Comparison of ENCODE assay signal across 1 cellular context in genomic region chr1:42924249-42925131, GRCh38.
TF ChIP-seq lines count a peak whose summit lies in the region.

No MANE protein-coding gene starts in this region.

TF ChIP-seq in HepG2, 621 proteins besides CTCF, POLR2A, EP300 and RAD21 (continued from another document and continues in another):
- TF ChIP-seq, protein P1, sequence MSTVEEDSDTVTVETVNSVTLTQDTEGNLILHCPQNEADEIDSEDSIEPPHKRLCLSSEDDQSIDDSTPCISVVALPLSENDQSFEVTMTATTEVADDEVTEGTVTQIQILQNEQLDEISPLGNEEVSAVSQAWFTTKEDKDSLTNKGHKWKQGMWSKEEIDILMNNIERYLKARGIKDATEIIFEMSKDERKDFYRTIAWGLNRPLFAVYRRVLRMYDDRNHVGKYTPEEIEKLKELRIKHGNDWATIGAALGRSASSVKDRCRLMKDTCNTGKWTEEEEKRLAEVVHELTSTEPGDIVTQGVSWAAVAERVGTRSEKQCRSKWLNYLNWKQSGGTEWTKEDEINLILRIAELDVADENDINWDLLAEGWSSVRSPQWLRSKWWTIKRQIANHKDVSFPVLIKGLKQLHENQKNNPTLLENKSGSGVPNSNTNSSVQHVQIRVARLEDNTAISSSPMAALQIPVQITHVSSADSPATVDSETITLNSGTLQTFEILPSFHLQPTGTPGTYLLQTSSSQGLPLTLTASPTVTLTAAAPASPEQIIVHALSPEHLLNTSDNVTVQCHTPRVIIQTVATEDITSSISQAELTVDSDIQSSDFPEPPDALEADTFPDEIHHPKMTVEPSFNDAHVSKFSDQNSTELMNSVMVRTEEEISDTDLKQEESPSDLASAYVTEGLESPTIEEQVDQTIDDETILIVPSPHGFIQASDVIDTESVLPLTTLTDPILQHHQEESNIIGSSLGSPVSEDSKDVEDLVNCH (CRISPR knock-in tag; IDR thresholded peaks at IDR 0.05), result no peak
- TF ChIP-seq ZNF124 (CRISPR knock-in tag; IDR thresholded peaks at IDR 0.05) (no peak; the same call in none of the 2 replicates), ZNF280B (CRISPR knock-in tag; IDR thresholded peaks at IDR 0.05; ENCODE audit: borderline replicate concordance) (peak; percentile 79; the same call in 1 of the 2 replicates), MZF1 (CRISPR knock-in tag; IDR thresholded peaks at IDR 0.05; ENCODE audit: borderline replicate concordance) (no peak), ZNF572 (CRISPR knock-in tag; IDR thresholded peaks at IDR 0.05) (peak; percentile 74; the same call in 1 of the 2 replicates), ZNF331 (CRISPR knock-in tag; IDR thresholded peaks at IDR 0.05) (peak; percentile 40; the same call in 1 of the 2 replicates), CENPT (CRISPR knock-in tag; IDR thresholded peaks at IDR 0.05; ENCODE audit: low read depth) (no peak), ZNF292 (CRISPR knock-in tag; IDR thresholded peaks at IDR 0.05; ENCODE audit: borderline replicate concordance, low read depth) (0 out of 2 replicates have a peak, but pooled peaks have one; percentile 33), SIX1 (CRISPR knock-in tag; IDR thresholded peaks at IDR 0.05; ENCODE audit: borderline replicate concordance) (no peak), ZSCAN31 (CRISPR knock-in tag; IDR thresholded peaks at IDR 0.05; ENCODE audit: low read depth) (0 out of 2 replicates have a peak, but pooled peaks have one; percentile 73), ZHX1 (CRISPR knock-in tag; IDR thresholded peaks at IDR 0.05; ENCODE audit: low read depth) (no peak), ZFP36L2 (CRISPR knock-in tag; IDR thresholded peaks at IDR 0.05) (no peak), ARHGAP35 (CRISPR knock-in tag; IDR thresholded peaks at IDR 0.05; ENCODE audit: borderline replicate concordance) (peak; percentile 30; the same call in 1 of the 2 replicates), ZNF282 (IDR thresholded peaks at IDR 0.05; ENCODE audit: partially characterized antibody) (no peak), ATF1 (CRISPR knock-in tag; IDR thresholded peaks at IDR 0.05) (no peak), HOXA7 (CRISPR knock-in tag; IDR thresholded peaks at IDR 0.05) (no peak), ZSCAN12 (CRISPR knock-in tag; IDR thresholded peaks at IDR 0.05) (no peak), ATF7-NPFF (CRISPR knock-in tag; IDR thresholded peaks at IDR 0.05; ENCODE audit: low read depth) (peak; percentile 59; the same call in 1 of the 2 replicates), ZNF543 (CRISPR knock-in tag; IDR thresholded peaks at IDR 0.05) (no peak), E2F2 (CRISPR knock-in tag; IDR thresholded peaks at IDR 0.05; ENCODE audit: borderline replicate concordance) (no peak), EEA1 (CRISPR knock-in tag; IDR thresholded peaks at IDR 0.05; ENCODE audit: borderline replicate concordance) (no peak; the same call in 1 of the 2 replicates), MYC (CRISPR knock-in tag; IDR thresholded peaks at IDR 0.05; ENCODE audit: borderline replicate concordance) (peak; percentile 48; the same call in 1 of the 2 replicates), SNAPC2 (CRISPR knock-in tag; IDR thresholded peaks at IDR 0.05) (0 out of 2 replicates have a peak, but pooled peaks have one; percentile 16), HDAC6 (IDR thresholded peaks at IDR 0.05; ENCODE audit: low read depth, low read length) (no peak), NKX3-1 (CRISPR knock-in tag; IDR thresholded peaks at IDR 0.05) (no peak), ERF (CRISPR knock-in tag; IDR thresholded peaks at IDR 0.05) (peak; percentile 28), RFXANK (CRISPR knock-in tag; IDR thresholded peaks at IDR 0.05) (0 out of 2 replicates have a peak, but pooled peaks have one; percentile 45), GTF3A (CRISPR knock-in tag; conservative IDR thresholded peaks at IDR 0.05) (no peak), ZNF263 (CRISPR knock-in tag; IDR thresholded peaks at IDR 0.05) (no peak), ZNF335 (CRISPR knock-in tag; IDR thresholded peaks at IDR 0.05) (peak; percentile 95), LBX2 (CRISPR knock-in tag; IDR thresholded peaks at IDR 0.05; ENCODE audit: borderline replicate concordance) (no peak), RFXAP (CRISPR knock-in tag; IDR thresholded peaks at IDR 0.05; ENCODE audit: borderline replicate concordance) (peak; percentile 81), ARID4A (CRISPR knock-in tag; IDR thresholded peaks at IDR 0.05; ENCODE audit: borderline replicate concordance) (peak; percentile 59; the same call in 1 of the 2 replicates), MEIS1 (CRISPR knock-in tag; IDR thresholded peaks at IDR 0.05; ENCODE audit: borderline replicate concordance) (no peak), ZSCAN30 (CRISPR knock-in tag; IDR thresholded peaks at IDR 0.05) (no peak), ZNF207 (IDR thresholded peaks at IDR 0.05; ENCODE audit: borderline replicate concordance) (no peak), FIP1L1 (IDR thresholded peaks at IDR 0.05; ENCODE audit: borderline replicate concordance, insufficient read depth, low read depth, low read length) (peak; percentile 92; the same call in 1 of the 2 replicates), MXD4 (CRISPR knock-in tag; IDR thresholded peaks at IDR 0.05) (no peak; the same call in 1 of the 2 replicates), ZEB1 (IDR thresholded peaks at IDR 0.05; ENCODE audit: insufficient replicate concordance, low read depth) (no peak), PTBP1 (IDR thresholded peaks at IDR 0.05; ENCODE audit: low read depth, low read length, poor library complexity, severe bottlenecking) (no peak), ZFP41 (CRISPR knock-in tag; IDR thresholded peaks at IDR 0.05; ENCODE audit: borderline replicate concordance) (no peak), ZNF674 (CRISPR knock-in tag; IDR thresholded peaks at IDR 0.05; ENCODE audit: low read depth) (no peak), TBX3 (IDR thresholded peaks at IDR 0.05; ENCODE audit: borderline replicate concordance) (no peak), RAD51 (IDR thresholded peaks at IDR 0.05; ENCODE audit: borderline replicate concordance) (no peak), ZFP36 (IDR thresholded peaks at IDR 0.05; ENCODE audit: borderline replicate concordance, low read depth, low read length, partially characterized antibody) (no peak), ZNF20 (CRISPR knock-in tag; IDR thresholded peaks at IDR 0.05) (no peak), ZNF382 (CRISPR knock-in tag; IDR thresholded peaks at IDR 0.05; ENCODE audit: borderline replicate concordance) (no peak), ZNF619 (CRISPR knock-in tag; IDR thresholded peaks at IDR 0.05) (0 out of 2 replicates have a peak, but pooled peaks have one; percentile 35)
- TF ChIP-seq, protein P2, sequence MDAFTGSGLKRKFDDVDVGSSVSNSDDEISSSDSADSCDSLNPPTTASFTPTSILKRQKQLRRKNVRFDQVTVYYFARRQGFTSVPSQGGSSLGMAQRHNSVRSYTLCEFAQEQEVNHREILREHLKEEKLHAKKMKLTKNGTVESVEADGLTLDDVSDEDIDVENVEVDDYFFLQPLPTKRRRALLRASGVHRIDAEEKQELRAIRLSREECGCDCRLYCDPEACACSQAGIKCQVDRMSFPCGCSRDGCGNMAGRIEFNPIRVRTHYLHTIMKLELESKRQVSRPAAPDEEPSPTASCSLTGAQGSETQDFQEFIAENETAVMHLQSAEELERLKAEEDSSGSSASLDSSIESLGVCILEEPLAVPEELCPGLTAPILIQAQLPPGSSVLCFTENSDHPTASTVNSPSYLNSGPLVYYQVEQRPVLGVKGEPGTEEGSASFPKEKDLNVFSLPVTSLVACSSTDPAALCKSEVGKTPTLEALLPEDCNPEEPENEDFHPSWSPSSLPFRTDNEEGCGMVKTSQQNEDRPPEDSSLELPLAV (CRISPR knock-in tag; conservative IDR thresholded peaks at IDR 0.05; ENCODE audit: low read depth), result no peak
- TF ChIP-seq, protein P3, sequence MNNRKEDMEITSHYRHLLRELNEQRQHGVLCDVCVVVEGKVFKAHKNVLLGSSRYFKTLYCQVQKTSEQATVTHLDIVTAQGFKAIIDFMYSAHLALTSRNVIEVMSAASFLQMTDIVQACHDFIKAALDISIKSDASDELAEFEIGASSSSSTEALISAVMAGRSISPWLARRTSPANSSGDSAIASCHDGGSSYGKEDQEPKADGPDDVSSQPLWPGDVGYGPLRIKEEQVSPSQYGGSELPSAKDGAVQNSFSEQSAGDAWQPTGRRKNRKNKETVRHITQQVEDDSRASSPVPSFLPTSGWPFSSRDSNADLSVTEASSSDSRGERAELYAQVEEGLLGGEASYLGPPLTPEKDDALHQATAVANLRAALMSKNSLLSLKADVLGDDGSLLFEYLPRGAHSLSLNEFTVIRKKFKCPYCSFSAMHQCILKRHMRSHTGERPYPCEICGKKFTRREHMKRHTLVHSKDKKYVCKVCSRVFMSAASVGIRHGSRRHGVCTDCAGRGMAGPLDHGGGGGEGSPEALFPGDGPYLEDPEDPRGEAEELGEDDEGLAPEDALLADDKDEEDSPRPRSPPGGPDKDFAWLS (CRISPR knock-in tag; IDR thresholded peaks at IDR 0.05; ENCODE audit: borderline replicate concordance), result no peak
- TF ChIP-seq, protein P4, sequence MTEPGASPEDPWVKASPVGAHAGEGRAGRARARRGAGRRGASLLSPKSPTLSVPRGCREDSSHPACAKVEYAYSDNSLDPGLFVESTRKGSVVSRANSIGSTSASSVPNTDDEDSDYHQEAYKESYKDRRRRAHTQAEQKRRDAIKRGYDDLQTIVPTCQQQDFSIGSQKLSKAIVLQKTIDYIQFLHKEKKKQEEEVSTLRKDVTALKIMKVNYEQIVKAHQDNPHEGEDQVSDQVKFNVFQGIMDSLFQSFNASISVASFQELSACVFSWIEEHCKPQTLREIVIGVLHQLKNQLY (CRISPR knock-in tag; IDR thresholded peaks at IDR 0.05), result no peak
- TF ChIP-seq, protein P5, sequence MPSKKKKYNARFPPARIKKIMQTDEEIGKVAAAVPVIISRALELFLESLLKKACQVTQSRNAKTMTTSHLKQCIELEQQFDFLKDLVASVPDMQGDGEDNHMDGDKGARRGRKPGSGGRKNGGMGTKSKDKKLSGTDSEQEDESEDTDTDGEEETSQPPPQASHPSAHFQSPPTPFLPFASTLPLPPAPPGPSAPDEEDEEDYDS (CRISPR knock-in tag; IDR thresholded peaks at IDR 0.05), result no peak
